In the genomic region with DNA sequence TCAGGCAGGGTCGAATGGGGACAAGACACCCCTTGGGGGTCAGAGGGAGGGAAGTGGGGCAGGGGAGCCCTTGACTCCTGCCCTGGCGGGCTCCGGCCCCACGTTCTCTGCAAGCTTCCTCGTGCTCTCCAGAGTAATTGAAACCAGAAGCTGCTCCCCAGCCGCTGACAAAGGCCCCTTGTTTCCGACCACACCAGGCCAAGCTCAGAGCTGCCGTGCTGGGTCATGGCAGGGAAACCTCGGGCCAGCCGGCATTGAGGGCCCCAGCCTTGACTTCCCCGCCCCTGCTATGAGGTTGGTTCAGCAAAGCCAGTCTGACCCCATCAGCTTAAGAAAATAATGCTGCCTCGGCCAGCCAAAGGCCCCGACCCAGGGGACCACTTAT, we compare ENCODE assay signal across 11 cellular contexts. TPM values are rescaled to one million over a fixed set of nuclear protein-coding genes. Genes with fewer than 3 reads are reported as not detected.
DNase-seq lines count a peak whose midpoint lies in the region; ATAC-seq and TF ChIP-seq lines count a peak whose summit lies in the region.
"Had no signal": no experiment of that assay in that cellular context is flagged by ENCODE, and none has a peak within 500 bp of the region (broad histone marks: within the 10 kb centered on the region; RNA-seq: fewer than 3 reads in every experiment).

No MANE protein-coding gene starts in this region.

- TF ChIP-seq CTCF in foreskin fibroblast (IDR thresholded peaks at IDR 0.05; ENCODE audit: low read depth, low read length): no peak
- TF ChIP-seq CTCF in thoracic aorta (IDR thresholded peaks at IDR 0.05): no peak

- H3K27ac ChIP-seq in SK-N-MC: 0 out of 2 replicates have a peak overlapping the region, but pooled peaks have one; percentile 19
- H3K27ac ChIP-seq in mucosa of rectum (ENCODE audit: low read depth in 2 of 2, low read length in 2 of 2): peak overlapping the region; percentile 60 to 61
- peak overlapping the region in 1 of 2 donors; percentile 17 for H3K27ac ChIP-seq in thoracic aorta

- H3K9ac ChIP-seq in SK-N-MC (ENCODE audit: insufficient read length) (peak overlapping the region; percentile 47), mucosa of rectum (ENCODE audit: low read depth in 1 of 2, low read length in 2 of 2) (no peak overlapping the region)

- ATAC-seq in thoracic aorta (ENCODE audit: insufficient number of reproducible peaks, low FRiP score, low read depth): no peak
- ATAC-seq in HG03571 (IDR thresholded peaks at IDR 0.05; ENCODE audit: unreplicated experiment): no peak

- H3K27me3 ChIP-seq in mucosa of rectum (ENCODE audit: control insufficient read depth in 2 of 2, insufficient read depth in 2 of 2, low read length in 2 of 2): no peaks in the 10 kb centered on the region
- no peaks in the 10 kb centered on the region for H3K27me3 ChIP-seq in thoracic aorta (replicated peaks; ENCODE audit: insufficient read depth)

- no peaks in the 10 kb centered on the region; the same call in 1 of the 2 replicates for H3K36me3 ChIP-seq in SK-N-MC (ENCODE audit: insufficient read depth, low read length)
- H3K36me3 ChIP-seq in mucosa of rectum (ENCODE audit: control insufficient read depth in 2 of 2, insufficient read depth in 2 of 2, low read length in 2 of 2): peaks cover 39 to 46% of the 10 kb centered on the region in 2 donors
- H3K36me3 ChIP-seq in thoracic aorta: peaks cover 12% of the 10 kb centered on the region

- H3K9me3 ChIP-seq in SK-N-MC (ENCODE audit: low read depth, low read length): no peaks in the 10 kb centered on the region
- H3K9me3 ChIP-seq in mucosa of rectum (ENCODE audit: control insufficient read depth in 2 of 2, low read length in 2 of 2): no peaks in the 10 kb centered on the region
- H3K9me3 ChIP-seq in thoracic aorta: no peaks in the 10 kb centered on the region

- H3K4me1 ChIP-seq in mucosa of rectum (ENCODE audit: control insufficient read depth in 2 of 2, insufficient read depth in 2 of 2, low read length in 2 of 2): peaks cover 0 to 3% of the 10 kb centered on the region in 2 donors
- peaks cover 19 to 36% of the 10 kb centered on the region in 2 donors for H3K4me1 ChIP-seq in thoracic aorta (ENCODE audit: control insufficient read depth in 1 of 2, low read depth in 2 of 2)

- H3K4me3 ChIP-seq in SK-N-MC (no peak overlapping the region), foreskin fibroblast (ENCODE audit: low read depth in 1 of 2, low read length in 2 of 2) (no peak overlapping the region), mucosa of rectum (ENCODE audit: low read length in 2 of 2) (no peak overlapping the region), thoracic aorta (peak overlapping the region; percentile 12)

- no peak for DNase-seq in SK-N-MC (ENCODE audit: low read depth, low spot score)
- peak; percentile 45 to 82 for DNase-seq in foreskin fibroblast
- DNase-seq in thoracic aorta (ENCODE audit: low spot score): no peak
- no peak for DNase-seq in NCI-H524 treated with DMSO at 0.1 percent for 48 hours (lab: John Stamatoyannopoulos, UW)
- DNase-seq in HCEC 1CT: no peak
- no peak for DNase-seq in cerebellum (ENCODE audit: low spot score)
- DNase-seq: activated T-cell treated with anti-CD3 and anti-CD28 coated beads, Interleukin-2, amount 50 U/mL, for 1 hour; DMS 273 treated with DMSO at 0.1 percent for 48 hours; NCI-H187 treated with DMSO at 0.1 percent for 48 hours had no signal

RNA-seq across cellular contexts. Expression of a gene that starts 43.3 kb away (rescaled TPM):
- total RNA-seq in thoracic aorta (10 to 100 TPM; 12.6 to 13.0 TPM), cerebellum (10.3 TPM)

Comparison
In these comparisons a context has a peak if more than half of its experiments do, and no peak if none do; other contexts are left out.
1. DNase-seq: peak in foreskin fibroblast (2 of 2); none in SK-N-MC (single experiment), thoracic aorta (single experiment), NCI-H524 treated with DMSO at 0.1 percent for 48 hours (single experiment), HCEC 1CT (single experiment) and cerebellum (single experiment).